ENCODE assay signal across 15 cellular contexts in genomic region chr3:130386604-130387263, GRCh38. TPM values are rescaled to one million over a fixed set of nuclear protein-coding genes. Genes with fewer than 3 reads are reported as not detected.
DNase-seq lines count a peak whose midpoint lies in the region; ATAC-seq and TF ChIP-seq lines count a peak whose summit lies in the region.
"Had no signal": no experiment of that assay in that cellular context is flagged by ENCODE, and none has a peak within 500 bp of the region (broad histone marks: within the 10 kb centered on the region; RNA-seq: fewer than 3 reads in every experiment).

No MANE protein-coding gene starts in this region.

- TF ChIP-seq CTCF in fibroblast of pulmonary artery (IDR thresholded peaks at IDR 0.05; ENCODE audit: low read length, missing control alignments): no peak

- ATAC-seq in GM18868 (IDR thresholded peaks at IDR 0.05; ENCODE audit: unreplicated experiment): no peak

- no peaks in the 10 kb centered on the region for H3K36me3 ChIP-seq in effector memory CD4-positive, alpha-beta T cell (ENCODE audit: control insufficient read depth, insufficient read depth, low read length)

- H3K4me3 ChIP-seq in fibroblast of pulmonary artery (replicated peaks; ENCODE audit: low read depth, low read length): no peak overlapping the region
- no peak overlapping the region for H3K4me3 ChIP-seq in effector memory CD4-positive, alpha-beta T cell (ENCODE audit: insufficient read depth, low read depth, low read length, poor library complexity, severe bottlenecking)

- no peaks in the 10 kb centered on the region for H3K4me1 ChIP-seq in effector memory CD4-positive, alpha-beta T cell (ENCODE audit: control insufficient read depth, insufficient read depth, low read length, poor library complexity, severe bottlenecking)

- DNase-seq in HT-29 (ENCODE audit: low spot score) (peak; percentile 12), amniotic epithelial cell (ENCODE audit: low read depth) (peak; percentile 47), fibroblast of pulmonary artery (ENCODE audit: low read depth) (peak; percentile 55), renal cortical epithelial cell (ENCODE audit: low read depth) (peak; percentile 80), NCI-H524 treated with DMSO at 0.1 percent for 48 hours (lab: John Stamatoyannopoulos, UW) (no peak)
- no peak for DNase-seq in effector memory CD4-positive, alpha-beta T cell
- DNase-seq in stimulated activated naive CD4-positive, alpha-beta T cell treated with Interleukin-2 at 50 U/mL for 16 hours (lab: John Stamatoyannopoulos, UW): no peak
- DNase-seq: midbrain; NCI-H1436 treated with DMSO at 0.1 percent for 48 hours; NCI-H226; NK-92 treated with Interleukin-12 subunit alpha and Interleukin-12 subunit beta, amount 100 ng/mL, for 24 hours had no signal

- H3K27me3 ChIP-seq in effector memory CD4-positive, alpha-beta T cell (replicated peaks; ENCODE audit: control insufficient read depth, insufficient read depth, low read length, poor library complexity, severe bottlenecking): no peaks in the 10 kb centered on the region

- no peak overlapping the region for H3K27ac ChIP-seq in effector memory CD4-positive, alpha-beta T cell (ENCODE audit: insufficient read depth, low read length, poor library complexity, severe bottlenecking)
- H3K27ac ChIP-seq: KMS-11 had no signal

- no peaks in the 10 kb centered on the region for H3K9me3 ChIP-seq in effector memory CD4-positive, alpha-beta T cell (ENCODE audit: control insufficient read depth, low read length)

RNA-seq across cellular contexts. Expression of gene COL6A5, which starts 41.3 kb away (rescaled TPM):
- not detected in 2 replicates for total RNA-seq in HT-29 (2014; rRNA removed; shearing (Covaris generic))
- under 0.01 TPM in 1 of 2 replicates, not detected in the other for total RNA-seq in renal cortical epithelial cell
- total RNA-seq: B cell, skeletal muscle tissue had no signal

Comparison
In these comparisons a context has a peak if more than half of its experiments do, and no peak if none do; other contexts are left out.
1. DNase-seq: peak in HT-29 (single experiment), amniotic epithelial cell (single experiment), fibroblast of pulmonary artery (single experiment) and renal cortical epithelial cell (single experiment); none in effector memory CD4-positive, alpha-beta T cell (0 of 3), NCI-H524 treated with DMSO at 0.1 percent for 48 hours (single experiment) and stimulated activated naive CD4-positive, alpha-beta T cell treated with Interleukin-2 at 50 U/mL for 16 hours (single experiment).